ENCODE assay signal across 1 cellular context in genomic region chr12:8508224-8508623, GRCh38.
TF ChIP-seq lines count a peak whose summit lies in the region.

No MANE protein-coding gene starts in this region.

TF ChIP-seq in H1, 55 proteins besides CTCF, POLR2A, EP300 and RAD21:
- TF ChIP-seq SIX5 (IDR thresholded peaks at IDR 0.05; ENCODE audit: low read depth, low read length) (no peak), YY1 (IDR thresholded peaks at IDR 0.05; ENCODE audit: low read depth, low read length) (no peak), ZNF274 (IDR thresholded peaks at IDR 0.05; ENCODE audit: borderline replicate concordance, extremely low read depth, low read length) (no peak), GTF2F1 (IDR thresholded peaks at IDR 0.05; ENCODE audit: borderline replicate concordance, low read depth, low read length) (no peak), KDM1A (IDR thresholded peaks at IDR 0.05; ENCODE audit: borderline replicate concordance, low read length) (no peak), KDM4A (IDR thresholded peaks at IDR 0.05; ENCODE audit: low read depth, low read length, severe bottlenecking) (no peak), EZH2 (IDR thresholded peaks at IDR 0.05; ENCODE audit: low read depth, low read length, severe bottlenecking) (no peak), SP4 (IDR thresholded peaks at IDR 0.05; ENCODE audit: low read length) (no peak), SIN3A (conservative IDR thresholded peaks at IDR 0.05 in 1 of 2, IDR thresholded peaks at IDR 0.05 in 1 of 2; ENCODE audit: low read depth in 1 of 2, low read length in 2 of 2) (no peak), TAF1 (IDR thresholded peaks at IDR 0.05; ENCODE audit: low read depth, low read length) (no peak), RFX5 (IDR thresholded peaks at IDR 0.05; ENCODE audit: borderline replicate concordance, low read depth, low read length) (no peak), E2F6 (IDR thresholded peaks at IDR 0.05) (no peak)
TF ChIP-seq in H1: peak in this region for 0.
